ENCODE assay signal across 8 cellular contexts in genomic region chr17:17692353-17693252, GRCh38. TPM values are rescaled to one million over a fixed set of nuclear protein-coding genes. Genes with fewer than 3 reads are reported as not detected.
DNase-seq lines count a peak whose midpoint lies in the region; ATAC-seq and TF ChIP-seq lines count a peak whose summit lies in the region.

No MANE protein-coding gene starts in this region.

- peak overlapping the region; percentile 99 to 100 (median 100) for H3K27ac Mint-ChIP-seq in brain
- peak overlapping the region; percentile 95 to 99 (median 98) for H3K27ac Mint-ChIP-seq in naive thymus-derived CD4-positive, alpha-beta T cell

- peaks cover 4% of the 10 kb centered on the region for H3K36me3 Mint-ChIP-seq in brain
- peaks cover 0 to 2% (median 0%) of the 10 kb centered on the region in 5 donors for H3K36me3 Mint-ChIP-seq in naive thymus-derived CD4-positive, alpha-beta T cell

- H3K4me3 Mint-ChIP-seq in brain = peak overlapping the region; percentile 83 to 95 (median 87)
- H3K4me3 Mint-ChIP-seq in naive thymus-derived CD4-positive, alpha-beta T cell = peak overlapping the region in 9 of 10 donors; percentile 28 to 96 (median 78)

- no peak for ATAC-seq in naive thymus-derived CD4-positive, alpha-beta T cell
- no peak for ATAC-seq in HG03354 (IDR thresholded peaks at IDR 0.05; ENCODE audit: poor library complexity, severe bottlenecking, unreplicated experiment)

- CTCF ChIA-PET in naive thymus-derived CD4-positive, alpha-beta T cell (lab: Charles Lee) = interaction anchor here (1.2 to 2.5 kb wide), 2 partner anchors 10 to 14 kb away, joined by 4 to 14 read pairs; no protein-coding TSS in a partner anchor

- peak overlapping the region; percentile 77 for H3K4me3 ChIP-seq in BLaER1
- no peak overlapping the region for H3K4me3 ChIP-seq in naive thymus-derived CD4-positive, alpha-beta T cell (ENCODE audit: low read length)

- peaks cover 96% of the 10 kb centered on the region for H3K4me1 ChIP-seq in BLaER1
- H3K4me1 ChIP-seq in naive thymus-derived CD4-positive, alpha-beta T cell (ENCODE audit: control insufficient read depth in 2 of 2, insufficient read depth in 2 of 2, low read length in 2 of 2) = peaks cover 15 to 51% of the 10 kb centered on the region in 2 donors

- H3K9me3 ChIP-seq in BLaER1 (no peaks in the 10 kb centered on the region), KOPT-K1 (ENCODE audit: insufficient read depth, low read length, poor library complexity, severe bottlenecking) (no peaks in the 10 kb centered on the region)
- no peaks in the 10 kb centered on the region for H3K9me3 ChIP-seq in naive thymus-derived CD4-positive, alpha-beta T cell (ENCODE audit: control insufficient read depth in 2 of 3, low read length in 3 of 3)

- H3K27ac ChIP-seq in BLaER1 (peak overlapping the region; percentile 86), KOPT-K1 (ENCODE audit: low read depth, low read length, poor library complexity, severe bottlenecking) (peak overlapping the region; percentile 74)
- H3K27ac ChIP-seq in naive thymus-derived CD4-positive, alpha-beta T cell (ENCODE audit: low read depth, low read length) = peak overlapping the region; percentile 93

- POLR2A ChIA-PET in naive thymus-derived CD4-positive, alpha-beta T cell (lab: Charles Lee) = interaction anchor here (1.0 to 6.3 kb wide), 3 partner anchors 11 to 167 kb away, joined by 3 to 47 read pairs (median 4); partner anchors contain the start of gene RAI1

- intact Hi-C loops in naive thymus-derived CD4-positive, alpha-beta T cell (cut with micrococcal nuclease) = no loop called here

- peaks cover 75% of the 10 kb centered on the region for H3K4me1 Mint-ChIP-seq in brain
- peaks cover 38 to 77% (median 68%) of the 10 kb centered on the region in 7 donors for H3K4me1 Mint-ChIP-seq in naive thymus-derived CD4-positive, alpha-beta T cell

- peak overlapping the region; percentile 100 for H3K4me2 ChIP-seq in BLaER1

- DNase-seq in naive thymus-derived CD4-positive, alpha-beta T cell = no peak
- no peak for DNase-seq in LoVo (ENCODE audit: low spot score)
- DNase-seq in AG08395 (ENCODE audit: low spot score) = no peak
- no peak for DNase-seq in activated CD4-positive, CD25-positive, alpha-beta regulatory T cell treated with anti-CD3 and anti-CD28 coated beads, Interleukin-2, amount 50 U/mL, for 72 hours

- no peaks in the 10 kb centered on the region for H3K36me3 ChIP-seq in BLaER1
- no peaks in the 10 kb centered on the region for H3K36me3 ChIP-seq in KOPT-K1 (ENCODE audit: insufficient read depth, low read length)
- peaks cover 0 to 3% (median 0%) of the 10 kb centered on the region in 3 experiments for H3K36me3 ChIP-seq in naive thymus-derived CD4-positive, alpha-beta T cell (ENCODE audit: control insufficient read depth in 2 of 3, insufficient read depth in 3 of 3, low read length in 3 of 3)

- H4K20me1 ChIP-seq in BLaER1 = peaks cover 91% of the 10 kb centered on the region

- H3K9me3 Mint-ChIP-seq in brain = no peaks in the 10 kb centered on the region
- H3K9me3 Mint-ChIP-seq in naive thymus-derived CD4-positive, alpha-beta T cell = peaks cover 0 to 5% (median 0%) of the 10 kb centered on the region in 11 donors

- TF ChIP-seq CTCF in brain (conservative IDR thresholded peaks at IDR 0.05) = no peak

- peak overlapping the region; percentile 85 for H3K9ac ChIP-seq in BLaER1

- H3K27me3 ChIP-seq in BLaER1 = no peaks in the 10 kb centered on the region
- no peaks in the 10 kb centered on the region for H3K27me3 ChIP-seq in naive thymus-derived CD4-positive, alpha-beta T cell (ENCODE audit: control insufficient read depth in 2 of 2, insufficient read depth in 2 of 2, low read length in 2 of 2)

- peaks cover 3% of the 10 kb centered on the region for H3K27me3 Mint-ChIP-seq in brain
- no peaks in the 10 kb centered on the region for H3K27me3 Mint-ChIP-seq in naive thymus-derived CD4-positive, alpha-beta T cell

RNA-seq across cellular contexts. Expression of gene RAI1, which starts 11.3 kb away (rescaled TPM):
- 22.1 TPM for polyA plus RNA-seq in brain (ENCODE audit: insufficient read depth, low read depth, low replicate concordance)
- 10 to 100 TPM; 20.1 to 46.2 (median 23.6) TPM for total RNA-seq in naive thymus-derived CD4-positive, alpha-beta T cell
- polyA plus RNA-seq in naive thymus-derived CD4-positive, alpha-beta T cell = 1 to 10 TPM; 2.0 to 4.0 TPM
